19 cellular contexts compared by ENCODE assay signal in genomic region chr14:93905623-93906022, GRCh38. TPM values are rescaled to one million over a fixed set of nuclear protein-coding genes. Genes with fewer than 3 reads are reported as not detected.
DNase-seq lines count a peak whose midpoint lies in the region; ATAC-seq and TF ChIP-seq lines count a peak whose summit lies in the region.
"Had no signal": no experiment of that assay in that cellular context is flagged by ENCODE, and none has a peak within 500 bp of the region (broad histone marks: within the 10 kb centered on the region; RNA-seq: fewer than 3 reads in every experiment).

No MANE protein-coding gene starts in this region.

- H3K36me3 Mint-ChIP-seq in natural killer cell treated with Interleukin-12 subunit alpha and Interleukin-12 subunit beta and Interleukin-15 and Interleukin-18, amount 100 ng/mL, for 72 hours, result no peaks in the 10 kb centered on the region
- no peaks in the 10 kb centered on the region for H3K36me3 Mint-ChIP-seq in natural killer cell
- H3K36me3 Mint-ChIP-seq: IgD-negative memory B cell, T-cell had no signal

- H3K27me3 Mint-ChIP-seq in natural killer cell treated with Interleukin-12 subunit alpha and Interleukin-12 subunit beta and Interleukin-15 and Interleukin-18, amount 100 ng/mL, for 72 hours, result peaks cover 11 to 29% of the 10 kb centered on the region in 2 donors
- H3K27me3 Mint-ChIP-seq in natural killer cell (ENCODE audit: low read depth in 2 of 2), result peaks cover 19% of the 10 kb centered on the region in 2 donors

- ATAC-seq in natural killer cell treated with Interleukin-12 subunit alpha and Interleukin-12 subunit beta and Interleukin-15 and Interleukin-18, amount 100 ng/mL, for 72 hours, result no peak
- ATAC-seq in natural killer cell (no peak), upper lobe of right lung (no peak), GM21447 (IDR thresholded peaks at IDR 0.05; ENCODE audit: unreplicated experiment) (no peak), GM21576 (IDR thresholded peaks at IDR 0.05; ENCODE audit: unreplicated experiment) (no peak), GM18861 (IDR thresholded peaks at IDR 0.05; ENCODE audit: unreplicated experiment) (no peak)
- ATAC-seq: T-cell had no signal

- H3K27ac Mint-ChIP-seq in natural killer cell treated with Interleukin-12 subunit alpha and Interleukin-12 subunit beta and Interleukin-15 and Interleukin-18, amount 100 ng/mL, for 72 hours, result no peak overlapping the region
- H3K27ac Mint-ChIP-seq in natural killer cell, result no peak overlapping the region
- H3K27ac Mint-ChIP-seq: T-cell had no signal

- no peak overlapping the region for H3K27ac ChIP-seq in upper lobe of right lung
- H3K27ac ChIP-seq: A549, PC-9 had no signal

- H3K36me3 ChIP-seq in NT2/D1 (ENCODE audit: insufficient read depth, insufficient read length, low read length) (no peaks in the 10 kb centered on the region), upper lobe of right lung (no peaks in the 10 kb centered on the region)

- H3K4me1 ChIP-seq in NT2/D1 (ENCODE audit: insufficient read depth, insufficient read length) (peaks cover 11% of the 10 kb centered on the region), upper lobe of right lung (no peaks in the 10 kb centered on the region)
- H3K4me1 ChIP-seq: A549 had no signal

- H3K9me3 ChIP-seq in NT2/D1 (ENCODE audit: insufficient read depth, low read length) (no peaks in the 10 kb centered on the region), upper lobe of right lung (no peaks in the 10 kb centered on the region)
- H3K9me3 ChIP-seq: A549 had no signal

- no peak overlapping the region for H3K4me3 Mint-ChIP-seq in natural killer cell treated with Interleukin-12 subunit alpha and Interleukin-12 subunit beta and Interleukin-15 and Interleukin-18, amount 100 ng/mL, for 72 hours
- H3K4me3 Mint-ChIP-seq in natural killer cell, result no peak overlapping the region
- H3K4me3 Mint-ChIP-seq: H9, IgD-negative memory B cell, T-cell had no signal

- H3K27me3 ChIP-seq in NT2/D1 (ENCODE audit: insufficient read depth, insufficient read length), result no peaks in the 10 kb centered on the region
- H3K27me3 ChIP-seq in upper lobe of right lung, result peaks cover 11% of the 10 kb centered on the region

- intact Hi-C loops in natural killer cell (cut with micrococcal nuclease) (no loop called here), upper lobe of right lung (cut with DNase I) (no loop called here)

- H3K9me3 Mint-ChIP-seq in natural killer cell treated with Interleukin-12 subunit alpha and Interleukin-12 subunit beta and Interleukin-15 and Interleukin-18, amount 100 ng/mL, for 72 hours, result no peaks in the 10 kb centered on the region
- no peaks in the 10 kb centered on the region for H3K9me3 Mint-ChIP-seq in natural killer cell
- H3K9me3 Mint-ChIP-seq: H9, T-cell had no signal

- no peaks in the 10 kb centered on the region for H3K4me1 Mint-ChIP-seq in natural killer cell treated with Interleukin-12 subunit alpha and Interleukin-12 subunit beta and Interleukin-15 and Interleukin-18, amount 100 ng/mL, for 72 hours (ENCODE audit: low read depth in 2 of 2)
- H3K4me1 Mint-ChIP-seq in natural killer cell, result no peaks in the 10 kb centered on the region
- H3K4me1 Mint-ChIP-seq: IgD-negative memory B cell, T-cell had no signal

- TF ChIP-seq CTCF in natural killer cell (IDR thresholded peaks at IDR 0.05), result no peak
- no peak for TF ChIP-seq CTCF in upper lobe of right lung (IDR thresholded peaks at IDR 0.05)

- peak; percentile 5 for DNase-seq in natural killer cell treated with Interleukin-12 subunit alpha and Interleukin-12 subunit beta and Interleukin-15 and Interleukin-18, amount 100 ng/mL, for 72 hours (ENCODE audit: low spot score)
- no peak for DNase-seq in natural killer cell
- peak; percentile 30 for DNase-seq in NT2/D1 (ENCODE audit: low read depth, low spot score)
- DNase-seq in iPS-NIHi7 (ENCODE audit: extremely low spot score), result peak; percentile 33
- DNase-seq in upper lobe of right lung, result peak; percentile 29
- DNase-seq: C1 segment of cervical spinal cord, H9, Kasumi-1, NCI-H1105 treated with DMSO at 0.1 percent for 48 hours, NCI-H187, PC-9, T-cell had no signal

- H3K9ac ChIP-seq in NT2/D1 (ENCODE audit: insufficient read length, low read depth), result no peak overlapping the region

- no peak overlapping the region for H3K4me3 ChIP-seq in NT2/D1 (ENCODE audit: insufficient read length, low read depth)
- H3K4me3 ChIP-seq in upper lobe of right lung, result no peak overlapping the region
- H3K4me3 ChIP-seq: A549, PC-9 had no signal

RNA-seq across cellular contexts. Expression of gene FAM181A, which starts 21.5 kb away (rescaled TPM):
- total RNA-seq in natural killer cell treated with Interleukin-12 subunit alpha and Interleukin-12 subunit beta and Interleukin-15 and Interleukin-18, amount 100 ng/mL, for 72 hours, result not detected
- total RNA-seq in natural killer cell, result not detected
- total RNA-seq in upper lobe of right lung, result 3.5 TPM
- total RNA-seq: G401, H9, HT-29, PC-9, T-cell had no signal
